Comparison of ENCODE assay signal across 20 cellular contexts in genomic region chrX:128728943-128729342, GRCh38.
DNase-seq lines count a peak whose midpoint lies in the region; FAIRE-seq and TF ChIP-seq lines count a peak whose summit lies in the region.
"Had no signal": no experiment of that assay in that cellular context is flagged by ENCODE, and none has a peak within 500 bp of the region (broad histone marks: within the 10 kb centered on the region; RNA-seq: fewer than 3 reads in every experiment).

No MANE protein-coding gene starts in this region.

- TF ChIP-seq CTCF in D721Med (IDR thresholded peaks at IDR 0.05; ENCODE audit: insufficient read depth, missing control alignments) (no peak), coronary artery (IDR thresholded peaks at IDR 0.05) (no peak)

- peak; percentile 29 for FAIRE-seq in D721Med (lab: Jason Lieb, UNC)
- FAIRE-seq: GM12878, HTR-8/SVneo, TTC549 had no signal

- no peak for DNase-seq in D721Med (ENCODE audit: insufficient read length, low spot score)
- peak; percentile 44 for DNase-seq in NCI-H1092 (lab: John Stamatoyannopoulos, UW)
- peak; percentile 26 for DNase-seq in NCI-H2029 treated with DMSO at 0.1 percent for 48 hours (lab: John Stamatoyannopoulos, UW)
- DNase-seq in NCI-H82 (lab: John Stamatoyannopoulos, UW): peak; percentile 58
- DNase-seq in stimulated activated naive CD4-positive, alpha-beta T cell (lab: John Stamatoyannopoulos, UW): no peak
- DNase-seq in coronary artery (ENCODE audit: low spot score): no peak
- DNase-seq in activated gamma-delta T cell treated with Interleukin-2 at 50 U/mL for 16 hours: no peak
- DNase-seq: Calu3; CD4-positive, alpha-beta T cell; GDM1; H9; MV-4-11; NCI-H446 treated with DMSO at 0.1 percent for 48 hours; RPMI8226; SIG-M5; T-helper 17 cell had no signal

- H3K4me3 ChIP-seq in coronary artery: no peak overlapping the region
- H3K4me3 ChIP-seq: GM12878 had no signal

- no peak overlapping the region for H3K27ac ChIP-seq in coronary artery
- H3K27ac ChIP-seq: HL-60 had no signal

Comparison
In these comparisons a context has a peak if more than half of its experiments do, and no peak if none do; other contexts are left out.
1. DNase-seq: peak in NCI-H1092 (single experiment), NCI-H2029 treated with DMSO at 0.1 percent for 48 hours (single experiment) and NCI-H82 (single experiment); none in D721Med (single experiment), stimulated activated naive CD4-positive, alpha-beta T cell (0 of 6), coronary artery (single experiment) and activated gamma-delta T cell treated with Interleukin-2 at 50 U/mL for 16 hours (single experiment).